14 cellular contexts compared by ENCODE assay signal in genomic region chr15:88440021-88440420, GRCh38. TPM values are rescaled to one million over a fixed set of nuclear protein-coding genes. Genes with fewer than 3 reads are reported as not detected.
A peak's percentile ranks its signal among the peaks of the same experiment; 100 is the strongest.
DNase-seq lines count a peak whose midpoint lies in the region; ATAC-seq, FAIRE-seq and TF ChIP-seq lines count a peak whose summit lies in the region.
"Had no signal": no experiment of that assay in that cellular context is flagged by ENCODE, and none has a peak within 500 bp of the region (broad histone marks: within the 10 kb centered on the region; RNA-seq: fewer than 3 reads in every experiment).

No MANE protein-coding gene starts in this region.

- no peak overlapping the region for H3K4me3 ChIP-seq in bronchial epithelial cell (ENCODE audit: low read depth, low read length)
- H3K4me3 ChIP-seq in lung = no peak overlapping the region
- H3K4me3 ChIP-seq in aorta (ENCODE audit: low read length in 2 of 2) = no peak overlapping the region
- H3K4me3 ChIP-seq: psoas muscle had no signal

- H3K36me3 ChIP-seq in bronchial epithelial cell (ENCODE audit: control insufficient read depth, insufficient read depth, low read length) = no peaks in the 10 kb centered on the region
- no peaks in the 10 kb centered on the region for H3K36me3 ChIP-seq in lung (ENCODE audit: control insufficient read depth in 2 of 2, insufficient read depth in 2 of 2, low read length in 2 of 2)
- no peaks in the 10 kb centered on the region for H3K36me3 ChIP-seq in aorta (ENCODE audit: control insufficient read depth in 1 of 2, insufficient read depth in 2 of 2, low read length in 1 of 2)

- no peak for FAIRE-seq in bronchial epithelial cell (lab: Jason Lieb, UNC)
- FAIRE-seq: H1 had no signal

- POLR2A ChIA-PET in HEK293T (lab: Yijun Ruan, JAX) = no interaction called here

- H3K4me1 ChIP-seq in lung (ENCODE audit: control insufficient read depth in 2 of 2, insufficient read depth in 2 of 2, low read length in 2 of 2) = peaks cover 0 to 2% of the 10 kb centered on the region in 2 donors
- no peaks in the 10 kb centered on the region for H3K4me1 ChIP-seq in aorta (ENCODE audit: control insufficient read depth in 1 of 2, insufficient read depth in 2 of 2, low read length in 2 of 2)
- H3K4me1 ChIP-seq: psoas muscle had no signal

- CTCF ChIA-PET in HEK293T (lab: Yijun Ruan, JAX) = interaction anchor here (1.8 kb wide), 1 partner anchor 10 kb away, joined by 6 read pairs; no protein-coding TSS in a partner anchor

- H3K27ac ChIP-seq in lung (ENCODE audit: low read depth in 1 of 2, low read length in 1 of 2) = no peak overlapping the region
- H3K27ac ChIP-seq in aorta (ENCODE audit: low read depth in 1 of 2, low read length in 2 of 2) = no peak overlapping the region
- H3K27ac ChIP-seq: psoas muscle had no signal

- peak; percentile 67 for DNase-seq in EH (ENCODE audit: low read depth)
- peak; percentile 78 for DNase-seq in M059J (ENCODE audit: low read depth)
- peak; percentile 82 for DNase-seq in bronchial epithelial cell (ENCODE audit: low read depth)
- DNase-seq in lung (ENCODE audit: low spot score) = peak; percentile 11
- no peak for DNase-seq in aorta
- no peak for DNase-seq in HEK293T (ENCODE audit: extremely low spot score)
- DNase-seq in activated CD8-positive, alpha-beta memory T cell treated with anti-CD3 and anti-CD28 coated beads, Interleukin-2, amount 50 U/mL, for 48 hours = no peak
- DNase-seq: activated CD4-positive, alpha-beta T cell treated with anti-CD3 and anti-CD28 coated beads, Interleukin-2, amount 50 U/mL, for 48 hours; activated naive CD8-positive, alpha-beta T cell treated with anti-CD3 and anti-CD28 coated beads, Interleukin-2, amount 10 ng/mL, durations not matched to agents 7 days and 5 days; NCI-H2081 treated with DMSO at 0.1 percent for 48 hours; NK-92 treated with Interleukin-12 subunit alpha and Interleukin-12 subunit beta, amount 100 ng/mL, for 24 hours; psoas muscle had no signal

- peaks cover 0 to 6% of the 10 kb centered on the region in 2 donors for H3K9me3 ChIP-seq in lung (ENCODE audit: control insufficient read depth in 2 of 2, insufficient read depth in 1 of 2, low read length in 1 of 2)
- H3K9me3 ChIP-seq in aorta (ENCODE audit: control insufficient read depth, low read length) = peaks cover 4% of the 10 kb centered on the region

- 72 to 73% methylated on average over 1 of the region's 1 CpG for WGBS in lung, 2 donors
- 51 to 61% methylated on average over 1 of the region's 1 CpG for WGBS in aorta, 2 donors

- intact Hi-C loops in aorta (cut with DNase I) = no loop called here

- TF ChIP-seq CTCF in bronchial epithelial cell (IDR thresholded peaks at IDR 0.05; ENCODE audit: insufficient read depth, low read length, severe bottlenecking) = no peak
- TF ChIP-seq CTCF in lung (IDR thresholded peaks at IDR 0.05; ENCODE audit: control extremely low read depth, extremely low read depth) = no peak

- ATAC-seq in lung (ENCODE audit: insufficient read depth, low FRiP score) = no peak
- no peak for ATAC-seq in GM18907 (IDR thresholded peaks at IDR 0.05; ENCODE audit: unreplicated experiment)
- no peak for ATAC-seq in aorta (ENCODE audit: low FRiP score)
- ATAC-seq: psoas muscle had no signal

- H3K27me3 ChIP-seq in bronchial epithelial cell (ENCODE audit: control insufficient read depth, insufficient read depth, low read length) (no peaks in the 10 kb centered on the region), lung (ENCODE audit: control insufficient read depth, insufficient read depth) (no peaks in the 10 kb centered on the region), aorta (ENCODE audit: control insufficient read depth in 1 of 2, insufficient read depth in 2 of 2, low read length in 1 of 2) (no peaks in the 10 kb centered on the region)

TF ChIP-seq in HEK293T, 16 proteins besides CTCF, POLR2A, EP300 and RAD21:
- TF ChIP-seq FOXM1 (IDR thresholded peaks at IDR 0.05; ENCODE audit: borderline replicate concordance) = no peak

RNA-seq across cellular contexts. Expression of gene MRPL46, which starts 27.2 kb away (rescaled TPM):
- 19.8 and 29.2 TPM in 2 replicates for total RNA-seq in M059J (2014; rRNA removed; shearing (Covaris generic))
- total RNA-seq in bronchial epithelial cell (14.5 and 18.6 TPM in 2 replicates), lung (10 to 100 TPM; 12.1 to 22.4 TPM), aorta (10 to 100 TPM; 14.1 to 16.5 TPM)
- polyA plus RNA-seq in lung (10 to 100 TPM; 19.8 to 28.7 TPM), aorta (10 to 100 TPM; 23.8 to 29.4 TPM)

RNA-seq across cellular contexts. Expression of gene MRPS11, which starts 27.5 kb away (rescaled TPM):
- 49.3 and 69.0 TPM in 2 replicates for total RNA-seq in M059J (2014; rRNA removed; shearing (Covaris generic))
- total RNA-seq in bronchial epithelial cell = 31.1 and 43.0 TPM in 2 replicates
- 10 to 100 TPM; 31.2 to 38.6 TPM for total RNA-seq in lung
- 10 to 100 TPM; 36.6 to 43.4 TPM for polyA plus RNA-seq in lung
- total RNA-seq in aorta = 10 to 100 TPM; 24.9 to 32.2 TPM
- polyA plus RNA-seq in aorta = 10 to 100 TPM; 29.3 to 42.4 TPM

Comparison
In these comparisons a context has a peak if more than half of its experiments do, and no peak if none do; other contexts are left out.
1. DNase-seq: peak in EH (single experiment), M059J (single experiment), bronchial epithelial cell (single experiment) and lung (single experiment); none in aorta (0 of 2), HEK293T (single experiment) and activated CD8-positive, alpha-beta memory T cell treated with anti-CD3 and anti-CD28 coated beads, Interleukin-2, amount 50 U/mL, for 48 hours (single experiment).